In the genomic region with DNA sequence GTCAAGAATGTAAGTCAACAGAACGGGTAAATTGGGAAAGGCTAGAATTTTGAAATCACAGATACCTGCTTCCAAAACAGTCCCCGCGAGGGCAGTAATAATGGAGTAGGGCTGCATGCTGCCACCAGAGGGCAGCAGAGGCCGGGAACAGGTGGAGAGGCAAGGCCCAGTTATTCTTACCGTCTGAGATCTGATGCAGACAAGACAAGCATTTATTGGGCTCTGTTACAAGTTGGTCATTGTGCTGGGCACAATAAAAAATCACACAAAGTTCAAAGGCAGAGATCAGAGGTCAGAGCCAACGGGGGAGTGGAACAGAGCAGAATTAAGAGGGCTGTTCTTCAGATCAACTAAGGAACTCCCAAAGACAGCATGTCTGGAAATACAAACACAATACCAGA, we compare ENCODE assay signal across 1 cellular context.
TF ChIP-seq lines count a peak whose summit lies in the region.

No MANE protein-coding gene starts in this region.

TF ChIP-seq in IMR-90, 13 proteins besides CTCF, POLR2A, EP300 and RAD21:
- TF ChIP-seq BHLHE40 (IDR thresholded peaks at IDR 0.05; ENCODE audit: low read depth, low read length) (no peak), MAFK (IDR thresholded peaks at IDR 0.05; ENCODE audit: low read depth, low read length) (no peak), MXI1 (IDR thresholded peaks at IDR 0.05; ENCODE audit: borderline replicate concordance, low read depth, low read length) (no peak), SMC3 (IDR thresholded peaks at IDR 0.05; ENCODE audit: low read depth, low read length) (peak; percentile 99), CHD1 (IDR thresholded peaks at IDR 0.05; ENCODE audit: low read depth, low read length) (no peak)
